Comparison of ENCODE assay signal across 20 cellular contexts in genomic region chr9:133251773-133252172, GRCh38. TPM values are rescaled to one million over a fixed set of nuclear protein-coding genes. Genes with fewer than 3 reads are reported as not detected.
DNase-seq lines count a peak whose midpoint lies in the region; ATAC-seq, FAIRE-seq and TF ChIP-seq lines count a peak whose summit lies in the region.
"Had no signal": no experiment of that assay in that cellular context is flagged by ENCODE, and none has a peak within 500 bp of the region (broad histone marks: within the 10 kb centered on the region; RNA-seq: fewer than 3 reads in every experiment).

No MANE protein-coding gene starts in this region.

- H3K79me2 ChIP-seq in K562 (ENCODE audit: control insufficient read depth, insufficient read depth, low read length), result no peaks in the 10 kb centered on the region

- intact Hi-C loops in K562 (cut with micrococcal nuclease) (no loop called here), testis (cut with DNase I; ENCODE audit: low total_unique reads) (no loop called here)

- H3K36me3 Mint-ChIP-seq in T-helper 1 cell treated with Interleukin-12 subunit alpha and Interleukin-12 subunit beta and Interleukin-4 antibody, amounts not matched to agents 30 μg/mL and 1 μg/mL, for 36 hours (ENCODE audit: low read depth), result peaks cover 2% of the 10 kb centered on the region

- H3K4me1 Mint-ChIP-seq in T-helper 1 cell treated with Interleukin-12 subunit alpha and Interleukin-12 subunit beta and Interleukin-4 antibody, amounts not matched to agents 30 μg/mL and 1 μg/mL, for 36 hours (ENCODE audit: low read depth), result peaks cover 18% of the 10 kb centered on the region
- H3K4me1 Mint-ChIP-seq: central memory CD8-positive, alpha-beta T cell; neural crest cell had no signal

- H3K4me1 ChIP-seq in K562 (replicated peaks in 1 of 2; ENCODE audit: control insufficient read depth in 2 of 2, insufficient read depth in 2 of 2, low read length in 2 of 2), result peaks cover 0 to 37% of the 10 kb centered on the region in 2 experiments; a peak in 2 of 5 replicates
- H3K4me1 ChIP-seq in mesenchymal stem cell (ENCODE audit: control insufficient read depth, insufficient read depth, low read depth, low read length), result no peaks in the 10 kb centered on the region
- H3K4me1 ChIP-seq in testis, result peaks cover 2% of the 10 kb centered on the region

- no peaks in the 10 kb centered on the region; the same call in 1 of the 2 replicates for H4K20me1 ChIP-seq in K562 (replicated peaks; ENCODE audit: control insufficient read depth, insufficient read depth, low read length)

- H3K9me3 Mint-ChIP-seq in T-helper 1 cell treated with Interleukin-12 subunit alpha and Interleukin-12 subunit beta and Interleukin-4 antibody, amounts not matched to agents 30 μg/mL and 1 μg/mL, for 36 hours, result no peaks in the 10 kb centered on the region
- H3K9me3 Mint-ChIP-seq: activated T-cell treated with anti-CD3 and anti-CD28 coated beads, Interleukin-2, amount 50 U/mL, for 4 hours; central memory CD8-positive, alpha-beta T cell; neural crest cell had no signal

- TF ChIP-seq POLR2A in K562 (conservative IDR thresholded peaks at IDR 0.05) (no peak), testis (IDR thresholded peaks at IDR 0.05) (no peak)

- peaks cover 3% of the 10 kb centered on the region for H3K27me3 Mint-ChIP-seq in T-helper 1 cell treated with Interleukin-12 subunit alpha and Interleukin-12 subunit beta and Interleukin-4 antibody, amounts not matched to agents 30 μg/mL and 1 μg/mL, for 36 hours (ENCODE audit: low read depth)

- no peak overlapping the region for H3K4me3 ChIP-seq in K562
- H3K4me3 ChIP-seq in mesenchymal stem cell (ENCODE audit: insufficient read depth in 1 of 2, low read depth in 1 of 2, low read length in 2 of 2), result no peak overlapping the region
- no peak overlapping the region for H3K4me3 ChIP-seq in testis
- H3K4me3 ChIP-seq: MG63, thoracic aorta had no signal

- TF ChIP-seq CTCF in K562 (IDR thresholded peaks at IDR 0.05 in 2 of 3, conservative IDR thresholded peaks at IDR 0.05 in 1 of 3; ENCODE audit: insufficient read depth in 2 of 3, low read depth in 1 of 3, low read length in 3 of 3), result no peak
- no peak for TF ChIP-seq CTCF in testis (IDR thresholded peaks at IDR 0.05)

- 80% methylated on average over 6 of the region's 11 CpGs for WGBS in K562 (ENCODE audit: insufficient coverage, low coverage, missing lambda C conversion rate)
- 89% methylated on average over 8 of the region's 11 CpGs for WGBS in mesenchymal stem cell
- 89 to 92% methylated on average over 10 to 11 of the region's 11 CpGs for WGBS in testis, 2 donors

- H4K8ac ChIP-seq in mesenchymal stem cell (ENCODE audit: low read length), result no peak overlapping the region

- no peak overlapping the region for H3K14ac ChIP-seq in mesenchymal stem cell (ENCODE audit: low read length in 2 of 2)

- H2BK120ac ChIP-seq in mesenchymal stem cell (ENCODE audit: low read depth, low read length), result no peak overlapping the region

- peak overlapping the region; percentile 60 for H3K4me3 Mint-ChIP-seq in T-helper 1 cell treated with Interleukin-12 subunit alpha and Interleukin-12 subunit beta and Interleukin-4 antibody, amounts not matched to agents 30 μg/mL and 1 μg/mL, for 36 hours
- H3K4me3 Mint-ChIP-seq: activated T-cell treated with anti-CD3 and anti-CD28 coated beads, Interleukin-2, amount 50 U/mL, for 4 hours; central memory CD8-positive, alpha-beta T cell; neural crest cell had no signal

- H3K9me3 ChIP-seq in K562 (replicated peaks; ENCODE audit: control insufficient read depth, insufficient read depth, low read depth, low read length), result no peaks in the 10 kb centered on the region
- H3K9me3 ChIP-seq in mesenchymal stem cell (ENCODE audit: control insufficient read depth, low read length), result no peaks in the 10 kb centered on the region
- no peaks in the 10 kb centered on the region for H3K9me3 ChIP-seq in testis
- H3K9me3 ChIP-seq: MG63, thoracic aorta had no signal

- H2BK5ac ChIP-seq in mesenchymal stem cell (ENCODE audit: low read depth, low read length, poor library complexity, severe bottlenecking), result no peak overlapping the region

- no peaks in the 10 kb centered on the region for H3K79me1 ChIP-seq in mesenchymal stem cell (replicated peaks; ENCODE audit: low read length, poor library complexity, severe bottlenecking)

- H3K36me3 ChIP-seq in K562 (ENCODE audit: control insufficient read depth, insufficient read depth, low read length) (peaks cover 16% of the 10 kb centered on the region; the same call in 2 of the 3 replicates), mesenchymal stem cell (ENCODE audit: control insufficient read depth in 1 of 2, insufficient read depth in 2 of 2, low read depth in 1 of 2, low read length in 2 of 2) (no peaks in the 10 kb centered on the region), testis (ENCODE audit: low read depth, missing control alignments) (no peaks in the 10 kb centered on the region)
- H3K36me3 ChIP-seq: MG63, thoracic aorta had no signal

- no peaks in the 10 kb centered on the region for H3K9me1 ChIP-seq in K562 (ENCODE audit: control insufficient read depth, insufficient read depth, low read length)

- no peak overlapping the region for H2AFZ ChIP-seq in K562 (ENCODE audit: low read depth, low read length)
- no peak overlapping the region for H2AFZ ChIP-seq in mesenchymal stem cell (ENCODE audit: low read depth, low read length)

- H3K27ac ChIP-seq in K562 (ENCODE audit: extremely low read depth, low read depth, low read length) (no peak overlapping the region), mesenchymal stem cell (ENCODE audit: low read length, poor library complexity, severe bottlenecking) (no peak overlapping the region), testis (no peak overlapping the region)
- H3K27ac ChIP-seq: thoracic aorta had no signal

- FAIRE-seq in K562 (lab: Jason Lieb, UNC), result no peak

- peak overlapping the region; percentile 38 for H3K27ac Mint-ChIP-seq in T-helper 1 cell treated with Interleukin-12 subunit alpha and Interleukin-12 subunit beta and Interleukin-4 antibody, amounts not matched to agents 30 μg/mL and 1 μg/mL, for 36 hours

- no peak for ATAC-seq in K562
- no peak for ATAC-seq in GM21526 (IDR thresholded peaks at IDR 0.05; ENCODE audit: low FRiP score, unreplicated experiment)
- ATAC-seq in GM19463 (IDR thresholded peaks at IDR 0.05; ENCODE audit: unreplicated experiment), result no peak
- ATAC-seq: activated T-cell treated with anti-CD3 and anti-CD28 coated beads, Interleukin-2, amount 50 U/mL, for 4 hours had no signal

- no peak overlapping the region for H3K4me2 ChIP-seq in K562 (ENCODE audit: insufficient read depth, low read length)
- H3K4me2 ChIP-seq in mesenchymal stem cell (ENCODE audit: low read length, poor library complexity, severe bottlenecking), result no peak overlapping the region

- CTCF ChIA-PET in K562 (lab: Yijun Ruan, JAX; ENCODE audit: low intra/inter-chr PET ratio), result no interaction called here

- H3K9ac ChIP-seq in K562 (ENCODE audit: insufficient read depth in 1 of 2, low read depth in 2 of 2, low read length in 2 of 2) (peak overlapping the region in 1 of 2 experiments; percentile 78; a peak in 2 of 4 replicates), mesenchymal stem cell (ENCODE audit: low read length) (no peak overlapping the region)

- H2AK5ac ChIP-seq in mesenchymal stem cell (ENCODE audit: low read length, severe bottlenecking), result no peak overlapping the region

- H3K23ac ChIP-seq in mesenchymal stem cell (ENCODE audit: low read length in 2 of 2), result no peak overlapping the region

- H2BK15ac ChIP-seq in mesenchymal stem cell (ENCODE audit: low read depth, poor library complexity, severe bottlenecking), result peak overlapping the region; percentile 86

- H2BK12ac ChIP-seq in mesenchymal stem cell (ENCODE audit: low read length in 2 of 2), result no peak overlapping the region

- no peak overlapping the region for H3K18ac ChIP-seq in mesenchymal stem cell (ENCODE audit: low read depth in 1 of 2, low read length in 2 of 2)

- DNase-seq in T-helper 1 cell (no peak), K562 (ENCODE audit: extremely low read depth in 1 of 4, low spot score in 3 of 4) (no peak), mesenchymal stem cell (no peak), testis (peak; percentile 6), NOMO-1 (lab: John Stamatoyannopoulos, UW; ENCODE audit: unreplicated experiment in 2 of 2) (no peak)
- DNase-seq: 8988T; activated T-cell treated with anti-CD3 and anti-CD28 coated beads, Interleukin-2, amount 50 U/mL, for 4 hours; C1 segment of cervical spinal cord; foreskin fibroblast; MG63; NCI-H187; stimulated activated CD4-positive, alpha-beta T cell treated with anti-CD3 and anti-CD28 coated beads, Interleukin-1b, Interleukin-23, amount 100 ng/mL, for 48 hours had no signal

- H3K4ac ChIP-seq in mesenchymal stem cell (ENCODE audit: low read depth in 1 of 2, low read length in 2 of 2), result no peak overlapping the region

- POLR2A ChIA-PET in K562 (lab: Yijun Ruan, JAX), result interaction anchor here (0.7 to 2.9 kb wide), 3 partner anchors 13 to 404 kb away, joined by 3 to 11 read pairs (median 4); no protein-coding TSS in a partner anchor

- no peak for TF ChIP-seq RAD21 in K562 (CRISPR knock-in tag; conservative IDR thresholded peaks at IDR 0.05 in 1 of 2, IDR thresholded peaks at IDR 0.05 in 1 of 2)

- no TSS peak for BruUV-seq in K562 (replicated peaks; lab: Mats Ljungman, UMichigan)

- no peak for TF ChIP-seq EP300 in K562 (IDR thresholded peaks at IDR 0.05; ENCODE audit: low read length)

- in situ Hi-C loops in K562 (cut with MboI), result no loop called here

- no peak overlapping the region for H4K91ac ChIP-seq in mesenchymal stem cell (ENCODE audit: low read length)

- H3K27me3 ChIP-seq in K562 (ENCODE audit: control insufficient read depth in 2 of 2, insufficient read depth in 2 of 2, low read length in 2 of 2), result no peaks in the 10 kb centered on the region; a peak in 1 of 5 replicates
- peaks cover 58 to 63% of the 10 kb centered on the region in 2 experiments for H3K27me3 ChIP-seq in mesenchymal stem cell (ENCODE audit: control insufficient read depth in 1 of 2, insufficient read depth in 1 of 2, low read length in 2 of 2)
- H3K27me3 ChIP-seq in testis, result no peaks in the 10 kb centered on the region
- H3K27me3 ChIP-seq: MG63 had no signal

RNA-seq across cellular contexts. Expression of gene ABO, which starts 23.2 kb away (rescaled TPM):
- 38.9 and 65.2 TPM in 2 replicates for total RNA-seq in K562 (2011; cell fraction: chromatin; rRNA removed; ENCODE audit: low replicate concordance)
- total RNA-seq in K562 (2011; cell fraction: nucleolus; rRNA removed), result 20.8 and 22.5 TPM in 2 replicates
- total RNA-seq in K562 (2011; cell fraction: nucleoplasm; rRNA removed), result 48.2 and 94.6 TPM in 2 replicates
- total RNA-seq in K562 (2014; rRNA removed) (5.0 and 6.1 TPM in 2 replicates), K562 (2014; rRNA removed; fragmentation: Illumina TruSeq; extraction: Trizol) (5.6 and 6.5 TPM in 2 replicates), K562 (2015; rRNA removed; fragmentation: Illumina TruSeq; extraction: Trizol) (5.8 and 6.5 TPM in 2 replicates), K562 (2021) (11.9 and 15.3 TPM in 2 replicates), testis (10 to 100 TPM; 25.6 to 31.1 TPM)
- polyA plus RNA-seq in K562 (2011; rRNA removed) (9.9 and 18.7 TPM in 2 replicates), K562 (2014; fragmentation: Illumina TruSeq; extraction: Trizol) (16.0 and 18.5 TPM in 2 replicates), K562 (2014; fragmentation: Nextera tagmentation; extraction: Ambion mirVana) (10 to 100 TPM; 16.9 to 21.9 TPM), K562 (2014; rRNA removed) (13.3 and 16.6 TPM in 2 replicates), testis (ENCODE audit: insufficient read depth, low read depth, low replicate concordance) (10.4 TPM)
- 10.0 and 10.8 TPM in 2 replicates for polyA plus RNA-seq in K562 (2011; cell fraction: cytosol; rRNA removed)
- 54.0 and 57.5 TPM in 2 replicates for polyA plus RNA-seq in K562 (2011; cell fraction: nucleus; rRNA removed)
- polyA plus RNA-seq in K562 (2012), result 14.4 and 28.3 TPM in 2 replicates
- 6.4 and 6.8 TPM in 2 replicates for polyA minus RNA-seq in K562 (2011; rRNA and poly(A)+ RNA removed)
- polyA minus RNA-seq in K562 (2011; cell fraction: cytosol; rRNA and poly(A)+ RNA removed), result 7.1 and 10.8 TPM in 2 replicates
- polyA minus RNA-seq in K562 (2011; cell fraction: nucleus; rRNA and poly(A)+ RNA removed), result 6.6 and 11.7 TPM in 2 replicates
- polyA plus RNA-seq in mesenchymal stem cell (2013, experiment 1 of 2), result not detected
- not detected for polyA plus RNA-seq in mesenchymal stem cell (2013, experiment 2 of 2)
- total RNA-seq: mammary epithelial cell, NCI-H460 had no signal

RNA-seq across cellular contexts. Expression of gene OBP2B, which starts 42.7 kb away (rescaled TPM):
- total RNA-seq in K562 (2011; cell fraction: chromatin; rRNA removed; ENCODE audit: low replicate concordance), result not detected in 2 replicates
- not detected in 2 replicates for total RNA-seq in K562 (2011; cell fraction: nucleolus; rRNA removed)
- not detected in 2 replicates for total RNA-seq in K562 (2011; cell fraction: nucleoplasm; rRNA removed)
- total RNA-seq in K562 (2014; rRNA removed) (not detected in 2 replicates), K562 (2014; rRNA removed; fragmentation: Illumina TruSeq; extraction: Trizol) (not detected in 2 replicates), K562 (2015; rRNA removed; fragmentation: Illumina TruSeq; extraction: Trizol) (not detected in 2 replicates), K562 (2021) (not detected in 2 replicates), testis (10 to 100 TPM; 34.0 to 53.0 TPM)
- polyA plus RNA-seq in K562 (2011; rRNA removed) (0.12 TPM in 1 of 2 replicates, not detected in the other), K562 (2014; fragmentation: Illumina TruSeq; extraction: Trizol) (not detected in 2 replicates), K562 (2014; fragmentation: Nextera tagmentation; extraction: Ambion mirVana) (not detected), K562 (2014; rRNA removed) (not detected in 2 replicates), testis (ENCODE audit: insufficient read depth, low read depth, low replicate concordance) (35.1 TPM)
- not detected in 2 replicates for polyA plus RNA-seq in K562 (2011; cell fraction: cytosol; rRNA removed)
- 0.21 TPM in 1 of 2 replicates, not detected in the other for polyA plus RNA-seq in K562 (2011; cell fraction: nucleus; rRNA removed)
- polyA plus RNA-seq in K562 (2012), result not detected in 2 replicates
- polyA minus RNA-seq in K562 (2011; rRNA and poly(A)+ RNA removed), result not detected in 2 replicates
- not detected in 2 replicates for polyA minus RNA-seq in K562 (2011; cell fraction: cytosol; rRNA and poly(A)+ RNA removed)
- not detected in 2 replicates for polyA minus RNA-seq in K562 (2011; cell fraction: nucleus; rRNA and poly(A)+ RNA removed)
- not detected for polyA plus RNA-seq in mesenchymal stem cell (2013, experiment 1 of 2)
- not detected for polyA plus RNA-seq in mesenchymal stem cell (2013, experiment 2 of 2)
- total RNA-seq: activated T-cell treated with anti-CD3 and anti-CD28 coated beads, Interleukin-2, amount 50 U/mL, for 4 hours; NCI-H460; neural crest cell; thoracic aorta had no signal

Comparison
In these comparisons a context has a peak if more than half of its experiments do, and no peak if none do; other contexts are left out.
1. RNA of gene OBP2B, which starts 42.7 kb away (total RNA-seq): 34.0 to 53.0 TPM in testis; not detected in K562; every median in the first group is over 10 times any median in the second.